Comparison of ENCODE assay signal across 17 cellular contexts in the genomic region with DNA sequence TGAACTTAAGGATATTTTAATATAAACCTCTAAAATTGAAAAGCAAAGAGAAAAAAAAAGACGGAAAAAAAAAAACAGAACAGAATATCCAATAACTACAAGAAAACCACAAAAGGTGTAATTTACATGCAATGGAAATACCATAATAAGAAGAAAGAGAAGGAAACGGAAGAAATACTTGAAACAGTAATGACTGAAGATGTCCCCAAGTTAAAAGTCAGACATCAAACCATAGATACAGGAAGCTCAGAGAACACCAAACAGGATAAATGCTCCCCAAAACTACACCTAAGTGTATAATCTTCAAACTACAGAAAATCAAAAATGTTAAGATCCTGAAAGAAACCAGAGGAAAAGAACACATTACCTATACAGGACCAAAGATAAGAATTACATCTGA. TPM values are rescaled to one million over a fixed set of nuclear protein-coding genes. Genes with fewer than 3 reads are reported as not detected.
DNase-seq lines count a peak whose midpoint lies in the region; ATAC-seq lines count a peak whose summit lies in the region.
"Had no signal": no experiment of that assay in that cellular context is flagged by ENCODE, and none has a peak within 500 bp of the region (broad histone marks: within the 10 kb centered on the region; RNA-seq: fewer than 3 reads in every experiment).

No MANE protein-coding gene starts in this region.

- peaks cover 15% of the 10 kb centered on the region for H3K9me3 Mint-ChIP-seq in activated CD4-positive, alpha-beta T cell treated with anti-CD3 and anti-CD28 coated beads, Interleukin-2, amount 10 ng/mL, durations not matched to agents 7 days and 5 days
- H3K9me3 Mint-ChIP-seq in activated CD4-positive, alpha-beta T cell treated with anti-CD3 and anti-CD28 coated beads, Interleukin-2, amount 10 ng/mL, durations not matched to agents 24 days and 14 days: peaks cover 24% of the 10 kb centered on the region
- peaks cover 10% of the 10 kb centered on the region for H3K9me3 Mint-ChIP-seq in activated naive CD4-positive, alpha-beta T cell treated with anti-CD3 and anti-CD28 coated beads, Interleukin-2, amount 50 U/mL, for 24 hours
- peaks cover 20% of the 10 kb centered on the region for H3K9me3 Mint-ChIP-seq in activated naive CD4-positive, alpha-beta T cell treated with anti-CD3 and anti-CD28 coated beads for 36 hours
- H3K9me3 Mint-ChIP-seq in activated naive CD8-positive, alpha-beta T cell treated with anti-CD3 and anti-CD28 coated beads, Interleukin-2, amount 50 U/mL, for 24 hours: peaks cover 30% of the 10 kb centered on the region

- POLR2A ChIA-PET in activated CD4-positive, alpha-beta T cell treated with anti-CD3 and anti-CD28 coated beads, Interleukin-2, amount 10 ng/mL, durations not matched to agents 7 days and 5 days (lab: Charles Lee): no interaction called here

- peaks cover 6% of the 10 kb centered on the region for H3K36me3 Mint-ChIP-seq in activated CD4-positive, alpha-beta T cell treated with anti-CD3 and anti-CD28 coated beads, Interleukin-2, amount 10 ng/mL, durations not matched to agents 7 days and 5 days (ENCODE audit: low read depth)
- peaks cover 5% of the 10 kb centered on the region for H3K36me3 Mint-ChIP-seq in activated CD4-positive, alpha-beta T cell treated with anti-CD3 and anti-CD28 coated beads, Interleukin-2, amount 10 ng/mL, durations not matched to agents 24 days and 14 days (ENCODE audit: low read depth)
- peaks cover 13% of the 10 kb centered on the region for H3K36me3 Mint-ChIP-seq in activated naive CD4-positive, alpha-beta T cell treated with anti-CD3 and anti-CD28 coated beads, Interleukin-2, amount 50 U/mL, for 24 hours
- peaks cover 16% of the 10 kb centered on the region for H3K36me3 Mint-ChIP-seq in activated naive CD4-positive, alpha-beta T cell treated with anti-CD3 and anti-CD28 coated beads for 36 hours (ENCODE audit: low read depth)
- H3K36me3 Mint-ChIP-seq in activated naive CD8-positive, alpha-beta T cell treated with anti-CD3 and anti-CD28 coated beads, Interleukin-2, amount 50 U/mL, for 24 hours (ENCODE audit: low read depth): peaks cover 8% of the 10 kb centered on the region

- no peak for DNase-seq in activated CD4-positive, alpha-beta T cell treated with anti-CD3 and anti-CD28 coated beads, Interleukin-2, amount 10 ng/mL, durations not matched to agents 7 days and 5 days
- no peak for DNase-seq in activated CD4-positive, alpha-beta T cell treated with anti-CD3 and anti-CD28 coated beads, Interleukin-2, amount 10 ng/mL, durations not matched to agents 24 days and 14 days
- no peak for DNase-seq in activated naive CD4-positive, alpha-beta T cell treated with anti-CD3 and anti-CD28 coated beads for 36 hours
- DNase-seq in activated naive CD8-positive, alpha-beta T cell treated with anti-CD3 and anti-CD28 coated beads, Interleukin-2, amount 50 U/mL, for 24 hours: no peak
- no peak for DNase-seq in stimulated activated CD4-positive, alpha-beta T cell treated with anti-CD3 and anti-CD28 coated beads, Interleukin-4, amount 100 ng/mL, for 24 hours
- DNase-seq in NCI-H1417 (lab: John Stamatoyannopoulos, UW): no peak
- DNase-seq: CD4-positive, alpha-beta T cell; CD8-positive, alpha-beta memory T cell; DMS53; DMS79 treated with DMSO at 0.1 percent for 48 hours; GF-D8; GM23248; H7; HCEC 1CT had no signal

- H3K4me1 Mint-ChIP-seq in activated CD4-positive, alpha-beta T cell treated with anti-CD3 and anti-CD28 coated beads, Interleukin-2, amount 10 ng/mL, durations not matched to agents 7 days and 5 days: peaks cover 25% of the 10 kb centered on the region
- peaks cover 16% of the 10 kb centered on the region for H3K4me1 Mint-ChIP-seq in activated CD4-positive, alpha-beta T cell treated with anti-CD3 and anti-CD28 coated beads, Interleukin-2, amount 10 ng/mL, durations not matched to agents 24 days and 14 days
- peaks cover 31% of the 10 kb centered on the region for H3K4me1 Mint-ChIP-seq in activated naive CD4-positive, alpha-beta T cell treated with anti-CD3 and anti-CD28 coated beads, Interleukin-2, amount 50 U/mL, for 24 hours
- H3K4me1 Mint-ChIP-seq in activated naive CD4-positive, alpha-beta T cell treated with anti-CD3 and anti-CD28 coated beads for 36 hours (ENCODE audit: low read depth): peaks cover 19% of the 10 kb centered on the region
- H3K4me1 Mint-ChIP-seq in activated naive CD8-positive, alpha-beta T cell treated with anti-CD3 and anti-CD28 coated beads, Interleukin-2, amount 50 U/mL, for 24 hours: peaks cover 17% of the 10 kb centered on the region

- intact Hi-C loops in activated CD4-positive, alpha-beta T cell treated with anti-CD3 and anti-CD28 coated beads, Interleukin-2, amount 10 ng/mL, durations not matched to agents 24 days and 14 days (cut with micrococcal nuclease): no loop called here
- intact Hi-C loops in activated naive CD4-positive, alpha-beta T cell treated with anti-CD3 and anti-CD28 coated beads for 36 hours (cut with micrococcal nuclease): no loop called here

- CTCF ChIA-PET in activated CD4-positive, alpha-beta T cell treated with anti-CD3 and anti-CD28 coated beads, Interleukin-2, amount 10 ng/mL, durations not matched to agents 7 days and 5 days (lab: Charles Lee): no interaction called here
- CTCF ChIA-PET in activated naive CD4-positive, alpha-beta T cell treated with anti-CD3 and anti-CD28 coated beads for 36 hours (lab: Charles Lee): interaction anchor here (1.5 kb wide), 1 partner anchor 68 kb away, joined by 5 read pairs; no protein-coding TSS in a partner anchor

- H3K4me3 Mint-ChIP-seq in activated CD4-positive, alpha-beta T cell treated with anti-CD3 and anti-CD28 coated beads, Interleukin-2, amount 10 ng/mL, durations not matched to agents 7 days and 5 days: no peak overlapping the region
- H3K4me3 Mint-ChIP-seq in activated CD4-positive, alpha-beta T cell treated with anti-CD3 and anti-CD28 coated beads, Interleukin-2, amount 10 ng/mL, durations not matched to agents 24 days and 14 days: no peak overlapping the region
- H3K4me3 Mint-ChIP-seq in activated naive CD4-positive, alpha-beta T cell treated with anti-CD3 and anti-CD28 coated beads, Interleukin-2, amount 50 U/mL, for 24 hours: peak overlapping the region; percentile 31
- no peak overlapping the region for H3K4me3 Mint-ChIP-seq in activated naive CD4-positive, alpha-beta T cell treated with anti-CD3 and anti-CD28 coated beads for 36 hours
- H3K4me3 Mint-ChIP-seq in activated naive CD8-positive, alpha-beta T cell treated with anti-CD3 and anti-CD28 coated beads, Interleukin-2, amount 50 U/mL, for 24 hours: no peak overlapping the region
- H3K4me3 Mint-ChIP-seq: B cell; CD4-positive, alpha-beta T cell; CD8-positive, alpha-beta memory T cell had no signal

- H3K27me3 Mint-ChIP-seq in activated CD4-positive, alpha-beta T cell treated with anti-CD3 and anti-CD28 coated beads, Interleukin-2, amount 10 ng/mL, durations not matched to agents 7 days and 5 days: peaks cover 2% of the 10 kb centered on the region
- peaks cover 3% of the 10 kb centered on the region for H3K27me3 Mint-ChIP-seq in activated CD4-positive, alpha-beta T cell treated with anti-CD3 and anti-CD28 coated beads, Interleukin-2, amount 10 ng/mL, durations not matched to agents 24 days and 14 days
- H3K27me3 Mint-ChIP-seq in activated naive CD4-positive, alpha-beta T cell treated with anti-CD3 and anti-CD28 coated beads, Interleukin-2, amount 50 U/mL, for 24 hours: no peaks in the 10 kb centered on the region
- no peaks in the 10 kb centered on the region for H3K27me3 Mint-ChIP-seq in activated naive CD4-positive, alpha-beta T cell treated with anti-CD3 and anti-CD28 coated beads for 36 hours (ENCODE audit: low read depth)
- H3K27me3 Mint-ChIP-seq in activated naive CD8-positive, alpha-beta T cell treated with anti-CD3 and anti-CD28 coated beads, Interleukin-2, amount 50 U/mL, for 24 hours: no peaks in the 10 kb centered on the region
- H3K27me3 Mint-ChIP-seq: CD4-positive, alpha-beta T cell had no signal

- H3K27ac Mint-ChIP-seq in activated CD4-positive, alpha-beta T cell treated with anti-CD3 and anti-CD28 coated beads, Interleukin-2, amount 10 ng/mL, durations not matched to agents 7 days and 5 days: peak overlapping the region; percentile 3
- no peak overlapping the region for H3K27ac Mint-ChIP-seq in activated CD4-positive, alpha-beta T cell treated with anti-CD3 and anti-CD28 coated beads, Interleukin-2, amount 10 ng/mL, durations not matched to agents 24 days and 14 days
- peak overlapping the region; percentile 25 for H3K27ac Mint-ChIP-seq in activated naive CD4-positive, alpha-beta T cell treated with anti-CD3 and anti-CD28 coated beads, Interleukin-2, amount 50 U/mL, for 24 hours
- no peak overlapping the region for H3K27ac Mint-ChIP-seq in activated naive CD4-positive, alpha-beta T cell treated with anti-CD3 and anti-CD28 coated beads for 36 hours
- peak overlapping the region; percentile 1 for H3K27ac Mint-ChIP-seq in activated naive CD8-positive, alpha-beta T cell treated with anti-CD3 and anti-CD28 coated beads, Interleukin-2, amount 50 U/mL, for 24 hours
- H3K27ac Mint-ChIP-seq: B cell; CD4-positive, alpha-beta T cell; CD8-positive, alpha-beta memory T cell had no signal

- no peak for ATAC-seq in activated naive CD8-positive, alpha-beta T cell treated with anti-CD3 and anti-CD28 coated beads, Interleukin-2, amount 50 U/mL, for 24 hours

RNA-seq across cellular contexts. Expression of gene FBXO15, which starts 39.2 kb away (rescaled TPM):
- total RNA-seq in activated CD4-positive, alpha-beta T cell treated with anti-CD3 and anti-CD28 coated beads, Interleukin-2, amount 10 ng/mL, durations not matched to agents 7 days and 5 days: under 1 TPM; 0.54 to 0.89 TPM
- total RNA-seq in activated CD4-positive, alpha-beta T cell treated with anti-CD3 and anti-CD28 coated beads, Interleukin-2, amount 10 ng/mL, durations not matched to agents 24 days and 14 days: 1.2 and 1.3 TPM in 2 replicates
- 1 to 10 TPM; 1.2 to 1.3 TPM for total RNA-seq in activated naive CD4-positive, alpha-beta T cell treated with anti-CD3 and anti-CD28 coated beads for 36 hours
- total RNA-seq: G401 had no signal

RNA-seq across cellular contexts. Expression of gene TIMM21, which starts 39.9 kb away (rescaled TPM):
- 10 to 100 TPM; 23.8 to 24.6 TPM for total RNA-seq in activated CD4-positive, alpha-beta T cell treated with anti-CD3 and anti-CD28 coated beads, Interleukin-2, amount 10 ng/mL, durations not matched to agents 7 days and 5 days
- 61.8 and 71.8 TPM in 2 replicates for total RNA-seq in activated CD4-positive, alpha-beta T cell treated with anti-CD3 and anti-CD28 coated beads, Interleukin-2, amount 10 ng/mL, durations not matched to agents 24 days and 14 days
- 10 to 100 TPM; 35.6 to 37.7 TPM for total RNA-seq in activated naive CD4-positive, alpha-beta T cell treated with anti-CD3 and anti-CD28 coated beads for 36 hours

Comparison
In these comparisons a context has a peak if more than half of its experiments do, and no peak if none do; other contexts are left out.
1. H3K27ac Mint-ChIP-seq: peak in activated CD4-positive, alpha-beta T cell treated with anti-CD3 and anti-CD28 coated beads, Interleukin-2, amount 10 ng/mL, durations not matched to agents 7 days and 5 days (single experiment), activated naive CD4-positive, alpha-beta T cell treated with anti-CD3 and anti-CD28 coated beads, Interleukin-2, amount 50 U/mL, for 24 hours (single experiment) and activated naive CD8-positive, alpha-beta T cell treated with anti-CD3 and anti-CD28 coated beads, Interleukin-2, amount 50 U/mL, for 24 hours (single experiment); none in activated CD4-positive, alpha-beta T cell treated with anti-CD3 and anti-CD28 coated beads, Interleukin-2, amount 10 ng/mL, durations not matched to agents 24 days and 14 days (single experiment) and activated naive CD4-positive, alpha-beta T cell treated with anti-CD3 and anti-CD28 coated beads for 36 hours (single experiment).